Comparison of ENCODE assay signal across 8 cellular contexts in genomic region chr4:69831646-69832325, GRCh38. TPM values are rescaled to one million over a fixed set of nuclear protein-coding genes. Genes with fewer than 3 reads are reported as not detected.
DNase-seq lines count a peak whose midpoint lies in the region; ATAC-seq lines count a peak whose summit lies in the region.

No MANE protein-coding gene starts in this region.

- H3K4me1 Mint-ChIP-seq in activated naive CD8-positive, alpha-beta T cell treated with anti-CD3 and anti-CD28 coated beads, Interleukin-2, amount 50 U/mL, for 24 hours: peaks cover 6% of the 10 kb centered on the region

- DNase-seq in CMK (ENCODE audit: low read depth) (peak; percentile 88), posterior vena cava (ENCODE audit: low spot score) (peak; percentile 59), NCI-H1694 treated with DMSO at 0.1 percent for 48 hours (lab: John Stamatoyannopoulos, UW) (no peak), foreskin melanocyte (no peak), amniotic stem cell (lab: John Stamatoyannopoulos, UW) (no peak)
- no peak for DNase-seq in activated naive CD8-positive, alpha-beta T cell treated with anti-CD3 and anti-CD28 coated beads, Interleukin-2, amount 50 U/mL, for 24 hours

- ATAC-seq in GM19438 (IDR thresholded peaks at IDR 0.05; ENCODE audit: low read depth, unreplicated experiment) (peak; percentile 92), HG03442 (IDR thresholded peaks at IDR 0.05; ENCODE audit: unreplicated experiment) (peak; percentile 96)
- peak; percentile 68 for ATAC-seq in activated naive CD8-positive, alpha-beta T cell treated with anti-CD3 and anti-CD28 coated beads, Interleukin-2, amount 50 U/mL, for 24 hours

- H3K4me3 Mint-ChIP-seq in activated naive CD8-positive, alpha-beta T cell treated with anti-CD3 and anti-CD28 coated beads, Interleukin-2, amount 50 U/mL, for 24 hours: peak overlapping the region; percentile 70

- peak overlapping the region; percentile 72 for H3K27ac Mint-ChIP-seq in activated naive CD8-positive, alpha-beta T cell treated with anti-CD3 and anti-CD28 coated beads, Interleukin-2, amount 50 U/mL, for 24 hours

- H3K36me3 Mint-ChIP-seq in activated naive CD8-positive, alpha-beta T cell treated with anti-CD3 and anti-CD28 coated beads, Interleukin-2, amount 50 U/mL, for 24 hours (ENCODE audit: low read depth): no peaks in the 10 kb centered on the region

- intact Hi-C loops in posterior vena cava (cut with DNase I): no loop called here

- H3K27me3 Mint-ChIP-seq in activated naive CD8-positive, alpha-beta T cell treated with anti-CD3 and anti-CD28 coated beads, Interleukin-2, amount 50 U/mL, for 24 hours: no peaks in the 10 kb centered on the region

- H3K9me3 Mint-ChIP-seq in activated naive CD8-positive, alpha-beta T cell treated with anti-CD3 and anti-CD28 coated beads, Interleukin-2, amount 50 U/mL, for 24 hours: no peaks in the 10 kb centered on the region

RNA-seq across cellular contexts. Expression of gene SULT1E1, which starts 28.2 kb away (rescaled TPM):
- total RNA-seq in posterior vena cava: not detected

Comparison
In these comparisons a context has a peak if more than half of its experiments do, and no peak if none do; other contexts are left out.
1. DNase-seq: peak in CMK (single experiment) and posterior vena cava (single experiment); none in activated naive CD8-positive, alpha-beta T cell treated with anti-CD3 and anti-CD28 coated beads, Interleukin-2, amount 50 U/mL, for 24 hours (single experiment), NCI-H1694 treated with DMSO at 0.1 percent for 48 hours (single experiment), foreskin melanocyte (single experiment) and amniotic stem cell (single experiment).
2. Peak in every context shown above with its lines, with median percentiles within 50 percentile points of each other: ATAC-seq.